1 cellular context compared by ENCODE assay signal in the genomic region with DNA sequence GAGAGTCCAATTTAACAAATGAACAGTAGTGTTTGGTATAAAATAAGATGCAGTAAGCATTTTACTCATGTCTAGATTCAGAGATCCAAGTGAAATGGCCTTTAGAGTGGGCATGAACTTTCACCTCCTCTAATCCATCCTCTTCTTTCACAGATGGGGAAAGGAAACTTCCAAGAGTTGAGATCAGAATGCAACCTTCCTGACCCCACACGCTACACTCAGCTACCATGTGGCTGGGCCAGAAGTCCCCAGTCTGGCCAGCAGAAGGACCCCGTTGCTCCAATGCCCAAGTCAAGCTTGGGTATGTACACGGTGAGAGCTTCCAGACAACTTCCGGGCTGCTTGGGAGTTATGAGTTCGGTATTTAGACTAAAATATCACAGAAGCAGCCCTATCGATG.
TF ChIP-seq lines count a peak whose summit lies in the region.

No MANE protein-coding gene starts in this region.

TF ChIP-seq in WTC11, 78 proteins besides CTCF, POLR2A, EP300 and RAD21 (continued from another document):
- TF ChIP-seq, protein P1, sequence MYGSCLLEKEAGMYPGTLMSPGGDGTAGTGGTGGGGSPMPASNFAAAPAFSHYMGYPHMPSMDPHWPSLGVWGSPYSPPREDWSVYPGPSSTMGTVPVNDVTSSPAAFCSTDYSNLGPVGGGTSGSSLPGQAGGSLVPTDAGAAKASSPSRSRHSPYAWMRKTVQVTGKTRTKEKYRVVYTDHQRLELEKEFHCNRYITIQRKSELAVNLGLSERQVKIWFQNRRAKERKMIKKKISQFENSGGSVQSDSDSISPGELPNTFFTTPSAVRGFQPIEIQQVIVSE (CRISPR knock-in tag; IDR thresholded peaks at IDR 0.05; ENCODE audit: borderline replicate concordance): no peak
- TF ChIP-seq SOX15 (CRISPR knock-in tag; IDR thresholded peaks at IDR 0.05) (no peak), SMAD4 (CRISPR knock-in tag; IDR thresholded peaks at IDR 0.05) (no peak), ZNF423 (CRISPR knock-in tag; IDR thresholded peaks at IDR 0.05) (no peak), NFYB (CRISPR knock-in tag; conservative IDR thresholded peaks at IDR 0.05; ENCODE audit: low read depth) (no peak), TEAD4 (CRISPR knock-in tag; IDR thresholded peaks at IDR 0.05) (no peak), NR2C2 (CRISPR knock-in tag; IDR thresholded peaks at IDR 0.05) (no peak), ZBTB21 (CRISPR knock-in tag; IDR thresholded peaks at IDR 0.05; ENCODE audit: borderline replicate concordance) (no peak)
- TF ChIP-seq, protein P2, sequence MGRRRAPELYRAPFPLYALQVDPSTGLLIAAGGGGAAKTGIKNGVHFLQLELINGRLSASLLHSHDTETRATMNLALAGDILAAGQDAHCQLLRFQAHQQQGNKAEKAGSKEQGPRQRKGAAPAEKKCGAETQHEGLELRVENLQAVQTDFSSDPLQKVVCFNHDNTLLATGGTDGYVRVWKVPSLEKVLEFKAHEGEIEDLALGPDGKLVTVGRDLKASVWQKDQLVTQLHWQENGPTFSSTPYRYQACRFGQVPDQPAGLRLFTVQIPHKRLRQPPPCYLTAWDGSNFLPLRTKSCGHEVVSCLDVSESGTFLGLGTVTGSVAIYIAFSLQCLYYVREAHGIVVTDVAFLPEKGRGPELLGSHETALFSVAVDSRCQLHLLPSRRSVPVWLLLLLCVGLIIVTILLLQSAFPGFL (CRISPR knock-in tag; IDR thresholded peaks at IDR 0.05; ENCODE audit: borderline replicate concordance): no peak
